In genomic region chr5:144203750-144204596, GRCh38 we compare ENCODE assay signal across 8 cellular contexts. TPM values are rescaled to one million over a fixed set of nuclear protein-coding genes. Genes with fewer than 3 reads are reported as not detected.
DNase-seq lines count a peak whose midpoint lies in the region; ATAC-seq, FAIRE-seq and TF ChIP-seq lines count a peak whose summit lies in the region.

No MANE protein-coding gene starts in this region.

- peak; percentile 60 to 89 (median 78) for TF ChIP-seq CTCF in pancreas (IDR thresholded peaks at IDR 0.05)

- H3K27me3 ChIP-seq in pancreas, result no peaks in the 10 kb centered on the region

- no peak overlapping the region for H3K4me3 Mint-ChIP-seq in activated CD4-positive, alpha-beta T cell treated with anti-CD3 and anti-CD28 coated beads, Interleukin-2, amount 10 ng/mL, durations not matched to agents 24 days and 14 days

- H3K9me3 Mint-ChIP-seq in activated CD4-positive, alpha-beta T cell treated with anti-CD3 and anti-CD28 coated beads, Interleukin-2, amount 10 ng/mL, durations not matched to agents 24 days and 14 days, result no peaks in the 10 kb centered on the region

- H3K27ac ChIP-seq in pancreas, result no peak overlapping the region

- H3K36me3 ChIP-seq in pancreas, result no peaks in the 10 kb centered on the region

- no peak overlapping the region for H3K27ac Mint-ChIP-seq in activated CD4-positive, alpha-beta T cell treated with anti-CD3 and anti-CD28 coated beads, Interleukin-2, amount 10 ng/mL, durations not matched to agents 24 days and 14 days

- H3K4me3 ChIP-seq in pancreas, result no peak overlapping the region

- FAIRE-seq in pancreas (lab: Jason Lieb, UNC), result peak; percentile 97

- H3K4me1 Mint-ChIP-seq in activated CD4-positive, alpha-beta T cell treated with anti-CD3 and anti-CD28 coated beads, Interleukin-2, amount 10 ng/mL, durations not matched to agents 24 days and 14 days, result peaks cover 8% of the 10 kb centered on the region

- ATAC-seq in GM18520 (IDR thresholded peaks at IDR 0.05; ENCODE audit: unreplicated experiment), result peak; percentile 88
- ATAC-seq in HG03025 (IDR thresholded peaks at IDR 0.05; ENCODE audit: low FRiP score, unreplicated experiment), result peak; percentile 74
- peak; percentile 64 to 81 (median 78) for ATAC-seq in pancreas

- peak; percentile 43 for DNase-seq in COLO668 (lab: John Stamatoyannopoulos, UW; ENCODE audit: unreplicated experiment)
- DNase-seq in NCI-H2227 treated with DMSO at 0.1 percent for 48 hours (lab: John Stamatoyannopoulos, UW), result peak; percentile 61
- peak; percentile 78 for DNase-seq in activated CD4-positive, alpha-beta T cell treated with anti-CD3 and anti-CD28 coated beads, Interleukin-2, amount 10 ng/mL, durations not matched to agents 24 days and 14 days
- peak; percentile 48 for DNase-seq in foreskin melanocyte
- DNase-seq in pancreas, result peak in 3 of 6 donors; percentile 23 to 64 (median 26)
- DNase-seq in GM19240 (ENCODE audit: insufficient read length, low spot score), result no peak

- peaks cover 0 to 6% (median 0%) of the 10 kb centered on the region in 3 donors for H3K4me1 ChIP-seq in pancreas

- intact Hi-C loops in activated CD4-positive, alpha-beta T cell treated with anti-CD3 and anti-CD28 coated beads, Interleukin-2, amount 10 ng/mL, durations not matched to agents 24 days and 14 days (cut with micrococcal nuclease), result loop anchor here (5.0 kb wide), 2 partner anchors 1033 to 1928 kb away; no protein-coding TSS in a partner anchor
- intact Hi-C loops in pancreas (cut with DNase I), result loop anchor here in 1 of 3 donors (5.0 kb wide), 1 partner anchor 1033 kb away; no protein-coding TSS in a partner anchor

- no peaks in the 10 kb centered on the region for H3K9me3 ChIP-seq in pancreas

- H3K36me3 Mint-ChIP-seq in activated CD4-positive, alpha-beta T cell treated with anti-CD3 and anti-CD28 coated beads, Interleukin-2, amount 10 ng/mL, durations not matched to agents 24 days and 14 days (ENCODE audit: low read depth), result no peaks in the 10 kb centered on the region

- H3K27me3 Mint-ChIP-seq in activated CD4-positive, alpha-beta T cell treated with anti-CD3 and anti-CD28 coated beads, Interleukin-2, amount 10 ng/mL, durations not matched to agents 24 days and 14 days, result peaks cover 51% of the 10 kb centered on the region

- WGBS in pancreas, 2 donors, result 31 to 35% methylated on average over 10 of the region's 10 CpGs

RNA-seq across cellular contexts. Expression of gene KCTD16, which starts 33.3 kb away (rescaled TPM):
- not detected in 2 replicates for total RNA-seq in activated CD4-positive, alpha-beta T cell treated with anti-CD3 and anti-CD28 coated beads, Interleukin-2, amount 10 ng/mL, durations not matched to agents 24 days and 14 days
- total RNA-seq in pancreas, result 1 to 10 TPM; 1.7 to 6.6 (median 3.7) TPM
- polyA plus RNA-seq in pancreas, result under 1 TPM; 0.57 to 0.99 TPM

RNA-seq across cellular contexts. Expression of gene YIPF5, which starts 33.5 kb away (rescaled TPM):
- 32.0 and 34.6 TPM in 2 replicates for total RNA-seq in activated CD4-positive, alpha-beta T cell treated with anti-CD3 and anti-CD28 coated beads, Interleukin-2, amount 10 ng/mL, durations not matched to agents 24 days and 14 days
- total RNA-seq in pancreas, result 10 to 100 TPM; 27.0 to 41.6 (median 34.8) TPM
- 10 to 100 TPM in 1 of 2 donors, 1 to 10 TPM in 1; 5.6 to 13.9 TPM for polyA plus RNA-seq in pancreas
